In genomic region chr5:95029569-95030366, GRCh38 we compare ENCODE assay signal across 13 cellular contexts.
DNase-seq lines count a peak whose midpoint lies in the region; ATAC-seq and TF ChIP-seq lines count a peak whose summit lies in the region.
"Had no signal": no experiment of that assay in that cellular context is flagged by ENCODE, and none has a peak within 500 bp of the region (broad histone marks: within the 10 kb centered on the region; RNA-seq: fewer than 3 reads in every experiment).

No MANE protein-coding gene starts in this region.

- intact Hi-C loops in activated CD8-positive, alpha-beta T cell treated with anti-CD3 and anti-CD28 coated beads for 36 hours (cut with micrococcal nuclease), result no loop called here
- intact Hi-C loops in upper lobe of right lung (cut with DNase I), result no loop called here

- peaks cover 7% of the 10 kb centered on the region for H3K4me1 Mint-ChIP-seq in activated CD8-positive, alpha-beta T cell treated with anti-CD3 and anti-CD28 coated beads for 36 hours (ENCODE audit: low read depth)
- H3K4me1 Mint-ChIP-seq in activated CD8-positive, alpha-beta T cell treated with anti-CD3 and anti-CD28 coated beads, Interleukin-2, amount 10 ng/mL, durations not matched to agents 7 days and 5 days (ENCODE audit: low read depth), result peaks cover 6% of the 10 kb centered on the region

- H3K4me3 Mint-ChIP-seq in activated CD8-positive, alpha-beta T cell treated with anti-CD3 and anti-CD28 coated beads for 36 hours, result no peak overlapping the region
- no peak overlapping the region for H3K4me3 Mint-ChIP-seq in activated CD8-positive, alpha-beta T cell treated with anti-CD3 and anti-CD28 coated beads, Interleukin-2, amount 10 ng/mL, durations not matched to agents 7 days and 5 days
- H3K4me3 Mint-ChIP-seq: HFFc6, IgD-negative memory B cell had no signal

- ATAC-seq in activated CD8-positive, alpha-beta T cell treated with anti-CD3 and anti-CD28 coated beads for 36 hours, result no peak
- no peak for ATAC-seq in activated CD8-positive, alpha-beta T cell treated with anti-CD3 and anti-CD28 coated beads, Interleukin-2, amount 10 ng/mL, durations not matched to agents 7 days and 5 days
- ATAC-seq in HG02840 (IDR thresholded peaks at IDR 0.05; ENCODE audit: low FRiP score, unreplicated experiment), result peak; percentile 52
- peak; percentile 27 for ATAC-seq in upper lobe of right lung
- no peak for ATAC-seq in HG03469 (IDR thresholded peaks at IDR 0.05; ENCODE audit: unreplicated experiment)

- no peaks in the 10 kb centered on the region for H3K27me3 ChIP-seq in upper lobe of right lung
- H3K27me3 ChIP-seq: Peyer's patch had no signal

- POLR2A ChIA-PET in activated CD8-positive, alpha-beta T cell treated with anti-CD3 and anti-CD28 coated beads for 36 hours (lab: Charles Lee), result no interaction called here
- POLR2A ChIA-PET in activated CD8-positive, alpha-beta T cell treated with anti-CD3 and anti-CD28 coated beads, Interleukin-2, amount 10 ng/mL, durations not matched to agents 7 days and 5 days (lab: Charles Lee), result no interaction called here

- H3K36me3 ChIP-seq in upper lobe of right lung, result no peaks in the 10 kb centered on the region
- H3K36me3 ChIP-seq: Peyer's patch had no signal

- CTCF ChIA-PET in activated CD8-positive, alpha-beta T cell treated with anti-CD3 and anti-CD28 coated beads for 36 hours (lab: Charles Lee), result no interaction called here
- CTCF ChIA-PET in activated CD8-positive, alpha-beta T cell treated with anti-CD3 and anti-CD28 coated beads, Interleukin-2, amount 10 ng/mL, durations not matched to agents 7 days and 5 days (lab: Charles Lee), result interaction anchor here (0.8 kb wide), 1 partner anchor 16 kb away, joined by 3 read pairs; no protein-coding TSS in a partner anchor

- H3K9me3 Mint-ChIP-seq in activated CD8-positive, alpha-beta T cell treated with anti-CD3 and anti-CD28 coated beads for 36 hours, result peaks cover 9% of the 10 kb centered on the region
- no peaks in the 10 kb centered on the region for H3K9me3 Mint-ChIP-seq in activated CD8-positive, alpha-beta T cell treated with anti-CD3 and anti-CD28 coated beads, Interleukin-2, amount 10 ng/mL, durations not matched to agents 7 days and 5 days (ENCODE audit: insufficient read depth)

- H3K36me3 Mint-ChIP-seq in activated CD8-positive, alpha-beta T cell treated with anti-CD3 and anti-CD28 coated beads for 36 hours (ENCODE audit: low read depth), result no peaks in the 10 kb centered on the region
- H3K36me3 Mint-ChIP-seq in activated CD8-positive, alpha-beta T cell treated with anti-CD3 and anti-CD28 coated beads, Interleukin-2, amount 10 ng/mL, durations not matched to agents 7 days and 5 days (ENCODE audit: low read depth), result no peaks in the 10 kb centered on the region
- H3K36me3 Mint-ChIP-seq: IgD-negative memory B cell had no signal

- no peak overlapping the region for H3K27ac Mint-ChIP-seq in activated CD8-positive, alpha-beta T cell treated with anti-CD3 and anti-CD28 coated beads for 36 hours
- no peak overlapping the region for H3K27ac Mint-ChIP-seq in activated CD8-positive, alpha-beta T cell treated with anti-CD3 and anti-CD28 coated beads, Interleukin-2, amount 10 ng/mL, durations not matched to agents 7 days and 5 days
- H3K27ac Mint-ChIP-seq: HFFc6, IgD-negative memory B cell had no signal

- H3K9me3 ChIP-seq in upper lobe of right lung, result no peaks in the 10 kb centered on the region
- H3K9me3 ChIP-seq: Peyer's patch had no signal

- TF ChIP-seq CTCF in activated CD8-positive, alpha-beta T cell treated with anti-CD3 and anti-CD28 coated beads for 36 hours (IDR thresholded peaks at IDR 0.05), result no peak
- no peak for TF ChIP-seq CTCF in upper lobe of right lung (IDR thresholded peaks at IDR 0.05)

- no peaks in the 10 kb centered on the region for H3K4me1 ChIP-seq in upper lobe of right lung
- H3K4me1 ChIP-seq: Peyer's patch had no signal

- H3K27me3 Mint-ChIP-seq in activated CD8-positive, alpha-beta T cell treated with anti-CD3 and anti-CD28 coated beads for 36 hours, result no peaks in the 10 kb centered on the region
- H3K27me3 Mint-ChIP-seq in activated CD8-positive, alpha-beta T cell treated with anti-CD3 and anti-CD28 coated beads, Interleukin-2, amount 10 ng/mL, durations not matched to agents 7 days and 5 days (ENCODE audit: low read depth), result no peaks in the 10 kb centered on the region

- H3K27ac ChIP-seq in upper lobe of right lung, result no peak overlapping the region
- H3K27ac ChIP-seq: Peyer's patch, skin epidermis had no signal

- no peak overlapping the region for H3K4me3 ChIP-seq in upper lobe of right lung
- H3K4me3 ChIP-seq: Peyer's patch, skin epidermis had no signal

- DNase-seq in activated CD8-positive, alpha-beta T cell treated with anti-CD3 and anti-CD28 coated beads for 36 hours, result peak; percentile 1
- DNase-seq in activated CD8-positive, alpha-beta T cell treated with anti-CD3 and anti-CD28 coated beads, Interleukin-2, amount 10 ng/mL, durations not matched to agents 7 days and 5 days, result no peak
- DNase-seq in MV-4-11 (lab: John Stamatoyannopoulos, UW) (peak; percentile 26), upper lobe of right lung (no peak), amniotic stem cell (lab: John Stamatoyannopoulos, UW) (no peak)
- DNase-seq in activated CD4-positive, alpha-beta T cell treated with anti-CD3 and anti-CD28 coated beads for 4 hours, result no peak
- DNase-seq: activated CD8-positive, alpha-beta memory T cell treated with anti-CD3 and anti-CD28 coated beads, Interleukin-2, amount 50 U/mL, for 4 hours; HFFc6; Peyer's patch had no signal

Comparison
In these comparisons a context has a peak if more than half of its experiments do, and no peak if none do; other contexts are left out.
1. DNase-seq: peak in activated CD8-positive, alpha-beta T cell treated with anti-CD3 and anti-CD28 coated beads for 36 hours (single experiment) and MV-4-11 (single experiment); none in activated CD8-positive, alpha-beta T cell treated with anti-CD3 and anti-CD28 coated beads, Interleukin-2, amount 10 ng/mL, durations not matched to agents 7 days and 5 days (single experiment), upper lobe of right lung (single experiment), activated CD4-positive, alpha-beta T cell treated with anti-CD3 and anti-CD28 coated beads for 4 hours (0 of 2) and amniotic stem cell (single experiment).
2. ATAC-seq: peak in HG02840 (single experiment) and upper lobe of right lung (single experiment); none in activated CD8-positive, alpha-beta T cell treated with anti-CD3 and anti-CD28 coated beads for 36 hours (single experiment), activated CD8-positive, alpha-beta T cell treated with anti-CD3 and anti-CD28 coated beads, Interleukin-2, amount 10 ng/mL, durations not matched to agents 7 days and 5 days (single experiment) and HG03469 (single experiment).